ENCODE assay signal across 17 cellular contexts in genomic region chr6:354631-355280, GRCh38. TPM values are rescaled to one million over a fixed set of nuclear protein-coding genes. Genes with fewer than 3 reads are reported as not detected.
"Had no signal": no experiment of that assay in that cellular context is flagged by ENCODE, and none has a peak within 500 bp of the region (broad histone marks: within the 10 kb centered on the region; RNA-seq: fewer than 3 reads in every experiment).

No MANE protein-coding gene starts in this region.

- H3K4me3 Mint-ChIP-seq: activated T-cell treated with anti-CD3 and anti-CD28 coated beads, Interleukin-2, amount 50 U/mL, for 72 hours; nephron; T-helper 1 cell treated with Interleukin-12 subunit alpha and Interleukin-12 subunit beta and Interleukin-4 antibody, amounts not matched to agents 30 μg/mL and 1 μg/mL, for 36 hours had no signal

- H3K27me3 ChIP-seq: adrenal gland, breast epithelium had no signal

- H3K36me3 Mint-ChIP-seq: activated naive CD4-positive, alpha-beta T cell treated with anti-CD3 and anti-CD28 coated beads, Interleukin-2, amount 50 U/mL, for 72 hours had no signal

- H3K4me3 ChIP-seq: adrenal gland, breast epithelium, thoracic aorta had no signal

- H3K36me3 ChIP-seq: adrenal gland, breast epithelium, thoracic aorta had no signal

- H3K27ac Mint-ChIP-seq: activated naive CD4-positive, alpha-beta T cell treated with anti-CD3 and anti-CD28 coated beads, Interleukin-2, amount 50 U/mL, for 72 hours; activated T-cell treated with anti-CD3 and anti-CD28 coated beads, Interleukin-2, amount 50 U/mL, for 72 hours; T-helper 1 cell treated with Interleukin-12 subunit alpha and Interleukin-12 subunit beta and Interleukin-4 antibody, amounts not matched to agents 30 μg/mL and 1 μg/mL, for 36 hours had no signal

- H3K9me3 Mint-ChIP-seq: activated naive CD4-positive, alpha-beta T cell treated with anti-CD3 and anti-CD28 coated beads, Interleukin-2, amount 50 U/mL, for 72 hours; activated T-cell treated with anti-CD3 and anti-CD28 coated beads, Interleukin-2, amount 50 U/mL, for 72 hours; T-helper 1 cell treated with Interleukin-12 subunit alpha and Interleukin-12 subunit beta and Interleukin-4 antibody, amounts not matched to agents 30 μg/mL and 1 μg/mL, for 36 hours had no signal

- H3K4me1 ChIP-seq: adrenal gland, breast epithelium had no signal

- DNase-seq: activated CD4-positive, alpha-beta T cell treated with anti-CD3 and anti-CD28 coated beads for 1 hour; activated CD8-positive, alpha-beta memory T cell treated with anti-CD3 and anti-CD28 coated beads for 24 hours; activated CD8-positive, alpha-beta memory T cell treated with anti-CD3 and anti-CD28 coated beads, Interleukin-2, amount 50 U/mL, for 48 hours; activated gamma-delta T cell; activated T-cell treated with anti-CD3 and anti-CD28 coated beads, Interleukin-2, amount 50 U/mL, for 72 hours; adrenal gland; cerebellar nuclear complex; dermis blood vessel endothelial cell; effector memory CD4-positive, alpha-beta T cell; nucleus accumbens; retina; stimulated activated CD4-positive, alpha-beta T cell treated with anti-CD3 and anti-CD28 coated beads, Interleukin-2, amount 100 ng/mL, for 48 hours had no signal

- H3K27ac ChIP-seq: adrenal gland, breast epithelium, thoracic aorta had no signal

- ATAC-seq: activated naive CD4-positive, alpha-beta T cell treated with anti-CD3 and anti-CD28 coated beads, Interleukin-2, amount 50 U/mL, for 72 hours; activated T-cell treated with anti-CD3 and anti-CD28 coated beads, Interleukin-2, amount 50 U/mL, for 72 hours had no signal

- H3K9me3 ChIP-seq: adrenal gland, breast epithelium, thoracic aorta had no signal

RNA-seq across cellular contexts. Expression of gene IRF4, which starts 36.8 kb away (rescaled TPM):
- total RNA-seq: dermis blood vessel endothelial cell had no signal
